Comparison of ENCODE assay signal across 8 cellular contexts in genomic region chr11:65890324-65891179, GRCh38. TPM values are rescaled to one million over a fixed set of nuclear protein-coding genes. Genes with fewer than 3 reads are reported as not detected.
DNase-seq lines count a peak whose midpoint lies in the region; FAIRE-seq and TF ChIP-seq lines count a peak whose summit lies in the region.

CCDC85B (plus strand) TSS chr11:65890673; CDS start chr11:65890784, 111 bp downstream.

- peak within 1 kb of the TSS; percentile 95 for H3K27ac Mint-ChIP-seq in activated naive CD4-positive, alpha-beta T cell treated with anti-CD3 and anti-CD28 coated beads for 36 hours

- H3K9me3 ChIP-seq in SK-N-MC (ENCODE audit: low read depth, low read length) (no peaks in the 10 kb centered on the region), neutrophil (no peaks in the 10 kb centered on the region)

- TF ChIP-seq CTCF in HFF-Myc (IDR thresholded peaks at IDR 0.05; ENCODE audit: low read depth, low read length, missing control alignments) (no peak), neutrophil (IDR thresholded peaks at IDR 0.05) (peak; percentile 49), subcutaneous adipose tissue (IDR thresholded peaks at IDR 0.05; ENCODE audit: low read depth) (no peak)

- peak; percentile 97 for DNase-seq in GM03348 (ENCODE audit: low spot score)
- peak; percentile 88 for DNase-seq in HFF-Myc (ENCODE audit: extremely low read depth, low read depth)
- DNase-seq in NCI-H1092 (lab: John Stamatoyannopoulos, UW) = peak; percentile 95
- peak; percentile 53 for DNase-seq in SK-N-MC (ENCODE audit: low read depth, low spot score)
- DNase-seq in activated naive CD4-positive, alpha-beta T cell treated with anti-CD3 and anti-CD28 coated beads for 36 hours = peak; percentile 99
- peak; percentile 97 to 98 for DNase-seq in frontal cortex (ENCODE audit: low spot score in 2 of 2)

- intact Hi-C loops in activated naive CD4-positive, alpha-beta T cell treated with anti-CD3 and anti-CD28 coated beads for 36 hours (cut with micrococcal nuclease) = loop anchor here (1.0 to 10.0 kb wide), 7 partner anchors 29 to 378 kb away; partner anchors contain the start of genes C11orf68, DRAP1, PACS1 and RAB1B

- H3K4me3 Mint-ChIP-seq in activated naive CD4-positive, alpha-beta T cell treated with anti-CD3 and anti-CD28 coated beads for 36 hours = peak within 1 kb of the TSS; percentile 97

- CTCF ChIA-PET in activated naive CD4-positive, alpha-beta T cell treated with anti-CD3 and anti-CD28 coated beads for 36 hours (lab: Charles Lee) = interaction anchor here (0.6 to 14.7 kb wide), 21 partner anchors 7 to 245 kb away, joined by 3 to 178 read pairs (median 5); partner anchors contain the start of genes CFL1, FOSL1 and MUS81

- no peaks in the 10 kb centered on the region for H3K9me3 Mint-ChIP-seq in activated naive CD4-positive, alpha-beta T cell treated with anti-CD3 and anti-CD28 coated beads for 36 hours

- H3K4me3 ChIP-seq in HFF-Myc (replicated peaks; ENCODE audit: low read depth, low read length) (peak within 1 kb of the TSS; percentile 87), SK-N-MC (peak within 1 kb of the TSS; percentile 95), neutrophil (ENCODE audit: low read depth in 1 of 2, low read length in 1 of 2) (peak within 1 kb of the TSS; percentile 82 to 98)

- peaks cover 8% of the 10 kb centered on the region; the same call in 1 of the 2 replicates for H3K36me3 ChIP-seq in SK-N-MC (ENCODE audit: insufficient read depth, low read length)
- H3K36me3 ChIP-seq in neutrophil = no peaks in the 10 kb centered on the region

- FAIRE-seq in frontal cortex (lab: Jason Lieb, UNC) = no peak

- H3K4me1 Mint-ChIP-seq in activated naive CD4-positive, alpha-beta T cell treated with anti-CD3 and anti-CD28 coated beads for 36 hours (ENCODE audit: low read depth) = peaks cover 66% of the 10 kb centered on the region

- no peaks in the 10 kb centered on the region for H3K27me3 ChIP-seq in neutrophil

- no peaks in the 10 kb centered on the region for H3K27me3 Mint-ChIP-seq in activated naive CD4-positive, alpha-beta T cell treated with anti-CD3 and anti-CD28 coated beads for 36 hours (ENCODE audit: low read depth)

- peak within 1 kb of the TSS; percentile 88 for H3K9ac ChIP-seq in SK-N-MC (ENCODE audit: insufficient read length)

- peaks cover 29% of the 10 kb centered on the region for H3K36me3 Mint-ChIP-seq in activated naive CD4-positive, alpha-beta T cell treated with anti-CD3 and anti-CD28 coated beads for 36 hours (ENCODE audit: low read depth)

- 0 out of 2 replicates have a peak within 1 kb of the TSS, but pooled peaks have one; percentile 42 for H3K27ac ChIP-seq in SK-N-MC
- H3K27ac ChIP-seq in neutrophil = peak within 1 kb of the TSS; percentile 93

- peaks cover 79 to 89% of the 10 kb centered on the region in 2 experiments for H3K4me1 ChIP-seq in neutrophil (ENCODE audit: control insufficient read depth in 1 of 2, insufficient read depth in 1 of 2, low read depth in 1 of 2, low read length in 1 of 2)

RNA-seq across cellular contexts. Expression of gene CCDC85B, which starts in this region (rescaled TPM):
- 10 to 100 TPM; 27.6 to 29.0 TPM for total RNA-seq in activated naive CD4-positive, alpha-beta T cell treated with anti-CD3 and anti-CD28 coated beads for 36 hours
- total RNA-seq in frontal cortex (12.2 TPM), subcutaneous adipose tissue (10 to 100 TPM; 15.7 to 59.9 (median 29.3) TPM)

Comparison
In these comparisons a context has a peak if more than half of its experiments do, and no peak if none do; other contexts are left out.
1. Peak in every context shown above with its lines: DNase-seq, H3K4me3 ChIP-seq and H3K27ac ChIP-seq.